Comparison of ENCODE assay signal across 7 cellular contexts in genomic region chr3:51520906-51521730, GRCh38.
ATAC-seq and TF ChIP-seq lines count a peak whose summit lies in the region.
"Not testable (repeated sequence)": the region's sequence is repeated elsewhere in the genome, so short reads cannot be mapped to it uniquely, and the experiment has no call there.

No MANE protein-coding gene starts in this region.

- not testable (repeated sequence) for H3K9me3 ChIP-seq in OCI-LY3 (ENCODE audit: insufficient read depth, low read length)

- not testable (repeated sequence) for TF ChIP-seq CTCF in OCI-LY3 (IDR thresholded peaks at IDR 0.05; ENCODE audit: low read depth, low read length)

- H3K4me1 ChIP-seq in OCI-LY3 (ENCODE audit: low read length), result peaks cover 13% of the 10 kb centered on the region

- H3K27me3 ChIP-seq in OCI-LY3 (ENCODE audit: low read depth, low read length), result not testable (repeated sequence)

- ATAC-seq in GM18498 (IDR thresholded peaks at IDR 0.05; ENCODE audit: unreplicated experiment) (peak; percentile 79), GM19025 (IDR thresholded peaks at IDR 0.05; ENCODE audit: low read depth, unreplicated experiment) (peak; percentile 89), GM21381 (IDR thresholded peaks at IDR 0.05; ENCODE audit: unreplicated experiment) (peak; percentile 70), HG02610 (IDR thresholded peaks at IDR 0.05; ENCODE audit: unreplicated experiment) (peak; percentile 79), HG02981 (IDR thresholded peaks at IDR 0.05; ENCODE audit: unreplicated experiment) (peak; percentile 83), HG03342 (IDR thresholded peaks at IDR 0.05; ENCODE audit: unreplicated experiment) (peak; percentile 87)

- H3K79me2 ChIP-seq in OCI-LY3 (ENCODE audit: low read length), result not testable (repeated sequence)

- not testable (repeated sequence) for H3K4me3 ChIP-seq in OCI-LY3 (ENCODE audit: low read length)

- not testable (repeated sequence) for H3K36me3 ChIP-seq in OCI-LY3 (replicated peaks; ENCODE audit: low read depth, low read length)

- H2AFZ ChIP-seq in OCI-LY3 (ENCODE audit: low read depth, low read length), result not testable (repeated sequence)

- H3K4me2 ChIP-seq in OCI-LY3 (ENCODE audit: low read length), result peak overlapping the region; percentile 17; the same call in 1 of the 2 replicates

- not testable (repeated sequence) for H3K9ac ChIP-seq in OCI-LY3 (ENCODE audit: low read length)

- H3K27ac ChIP-seq in OCI-LY3 (ENCODE audit: low read length), result not testable (repeated sequence)

- not testable (repeated sequence) for H4K20me1 ChIP-seq in OCI-LY3 (ENCODE audit: insufficient read depth, low read length)
